ENCODE assay signal across 8 cellular contexts in genomic region chr1:96722161-96722908, GRCh38. TPM values are rescaled to one million over a fixed set of nuclear protein-coding genes. Genes with fewer than 3 reads are reported as not detected.
DNase-seq lines count a peak whose midpoint lies in the region; ATAC-seq and TF ChIP-seq lines count a peak whose summit lies in the region.

No MANE protein-coding gene starts in this region.

- no peaks in the 10 kb centered on the region for H3K9me3 Mint-ChIP-seq in naive B cell

- ATAC-seq in GM18858 (IDR thresholded peaks at IDR 0.05; ENCODE audit: unreplicated experiment) (peak; percentile 34), HG03066 (IDR thresholded peaks at IDR 0.05; ENCODE audit: low read depth, unreplicated experiment) (peak; percentile 52), naive B cell (ENCODE audit: low read depth in 2 of 2) (peak; percentile 51 to 52)

- H3K36me3 ChIP-seq in BE2C (peaks cover 36% of the 10 kb centered on the region), thymus (ENCODE audit: control insufficient read depth, insufficient read depth) (peaks cover 3% of the 10 kb centered on the region)

- DNase-seq in BE2C (peak; percentile 73), NCI-H2196 (lab: John Stamatoyannopoulos, UW; ENCODE audit: unreplicated experiment) (peak; percentile 44), fibroblast of mammary gland (ENCODE audit: low read depth) (peak; percentile 54), naive B cell (no peak)
- peak; percentile 53 for DNase-seq in activated CD8-positive, alpha-beta memory T cell treated with anti-CD3 and anti-CD28 coated beads, Interleukin-2, amount 50 U/mL, for 4 hours

- H3K27me3 ChIP-seq in BE2C (no peaks in the 10 kb centered on the region), thymus (ENCODE audit: control insufficient read depth, insufficient read depth) (no peaks in the 10 kb centered on the region)

- peaks cover 25 to 42% (median 31%) of the 10 kb centered on the region in 3 donors for H3K4me1 Mint-ChIP-seq in naive B cell

- peak overlapping the region; percentile 96 for H3K27ac ChIP-seq in thymus (ENCODE audit: low read depth)

- TF ChIP-seq CTCF in BE2C (IDR thresholded peaks at IDR 0.05; ENCODE audit: low read depth, low read length), result no peak
- TF ChIP-seq CTCF in fibroblast of mammary gland (conservative IDR thresholded peaks at IDR 0.05; ENCODE audit: control insufficient read depth, insufficient read depth, low read depth, low read length), result no peak

- no peaks in the 10 kb centered on the region for H3K27me3 Mint-ChIP-seq in naive B cell

- peaks cover 7 to 11% of the 10 kb centered on the region in 2 donors for H3K36me3 Mint-ChIP-seq in naive B cell

- H3K4me3 ChIP-seq in BE2C (ENCODE audit: low read depth, low read length) (peak overlapping the region; percentile 88), fibroblast of mammary gland (ENCODE audit: control insufficient read depth, low read depth, low read length) (peak overlapping the region; percentile 91), thymus (ENCODE audit: low read length) (peak overlapping the region; percentile 100)

- under 1% methylated on average over 29 of the region's 29 CpGs for WGBS in thymus

- H3K4me1 ChIP-seq in BE2C, result peaks cover 3% of the 10 kb centered on the region
- no peaks in the 10 kb centered on the region for H3K4me1 ChIP-seq in thymus (ENCODE audit: control insufficient read depth, insufficient read depth, low read length)

- peak overlapping the region; percentile 92 to 98 (median 96) for H3K27ac Mint-ChIP-seq in naive B cell

- no peaks in the 10 kb centered on the region for H3K9me3 ChIP-seq in BE2C
- no peaks in the 10 kb centered on the region for H3K9me3 ChIP-seq in thymus (ENCODE audit: control insufficient read depth)

- peak overlapping the region; percentile 92 to 99 (median 96) for H3K4me3 Mint-ChIP-seq in naive B cell

RNA-seq across cellular contexts. Expression of gene PTBP2, which starts 0.8 kb away (rescaled TPM):
- polyA plus RNA-seq in BE2C (2012; ENCODE audit: insufficient read depth, insufficient read length, low read depth), result 12.2 TPM
- 1 to 10 TPM; 5.7 to 8.1 (median 6.7) TPM for polyA plus RNA-seq in naive B cell (ENCODE audit: low read depth in 6 of 6)
- polyA plus RNA-seq in thymus, result 43.9 TPM
